11 cellular contexts compared by ENCODE assay signal in genomic region chr4:79913581-79913980, GRCh38.
DNase-seq lines count a peak whose midpoint lies in the region; ATAC-seq, FAIRE-seq and TF ChIP-seq lines count a peak whose summit lies in the region.
"Had no signal": no experiment of that assay in that cellular context is flagged by ENCODE, and none has a peak within 500 bp of the region (broad histone marks: within the 10 kb centered on the region; RNA-seq: fewer than 3 reads in every experiment).

No MANE protein-coding gene starts in this region.

- no peaks in the 10 kb centered on the region for H3K9me3 Mint-ChIP-seq in activated CD8-positive, alpha-beta T cell treated with anti-CD3 and anti-CD28 coated beads, Interleukin-2, amount 10 ng/mL, durations not matched to agents 7 days and 5 days (ENCODE audit: insufficient read depth)
- H3K9me3 Mint-ChIP-seq: memory B cell had no signal

- no peaks in the 10 kb centered on the region for H3K27me3 Mint-ChIP-seq in activated CD8-positive, alpha-beta T cell treated with anti-CD3 and anti-CD28 coated beads, Interleukin-2, amount 10 ng/mL, durations not matched to agents 7 days and 5 days (ENCODE audit: low read depth)
- H3K27me3 Mint-ChIP-seq: memory B cell had no signal

- H3K4me3 Mint-ChIP-seq in activated CD8-positive, alpha-beta T cell treated with anti-CD3 and anti-CD28 coated beads, Interleukin-2, amount 10 ng/mL, durations not matched to agents 7 days and 5 days = no peak overlapping the region
- H3K4me3 Mint-ChIP-seq: memory B cell had no signal

- no peak overlapping the region for H3K27ac Mint-ChIP-seq in activated CD8-positive, alpha-beta T cell treated with anti-CD3 and anti-CD28 coated beads, Interleukin-2, amount 10 ng/mL, durations not matched to agents 7 days and 5 days
- H3K27ac Mint-ChIP-seq: memory B cell had no signal

- peak; percentile 47 for ATAC-seq in activated CD8-positive, alpha-beta T cell treated with anti-CD3 and anti-CD28 coated beads, Interleukin-2, amount 10 ng/mL, durations not matched to agents 7 days and 5 days

- no peak for FAIRE-seq in D721Med (lab: Jason Lieb, UNC)
- FAIRE-seq: GM18507 had no signal

- peaks cover 13% of the 10 kb centered on the region for H3K4me1 Mint-ChIP-seq in activated CD8-positive, alpha-beta T cell treated with anti-CD3 and anti-CD28 coated beads, Interleukin-2, amount 10 ng/mL, durations not matched to agents 7 days and 5 days (ENCODE audit: low read depth)
- H3K4me1 Mint-ChIP-seq: memory B cell had no signal

- CTCF ChIA-PET in activated CD8-positive, alpha-beta T cell treated with anti-CD3 and anti-CD28 coated beads, Interleukin-2, amount 10 ng/mL, durations not matched to agents 7 days and 5 days (lab: Charles Lee) = no interaction called here

- TF ChIP-seq POLR2A in erythroblast (IDR thresholded peaks at IDR 0.05; ENCODE audit: low read length) = no peak

- no peak for TF ChIP-seq CTCF in D721Med (IDR thresholded peaks at IDR 0.05; ENCODE audit: insufficient read depth, missing control alignments)

- POLR2A ChIA-PET in activated CD8-positive, alpha-beta T cell treated with anti-CD3 and anti-CD28 coated beads, Interleukin-2, amount 10 ng/mL, durations not matched to agents 7 days and 5 days (lab: Charles Lee) = no interaction called here

- H3K36me3 Mint-ChIP-seq in activated CD8-positive, alpha-beta T cell treated with anti-CD3 and anti-CD28 coated beads, Interleukin-2, amount 10 ng/mL, durations not matched to agents 7 days and 5 days (ENCODE audit: low read depth) = no peaks in the 10 kb centered on the region

- DNase-seq in AML-193 (lab: John Stamatoyannopoulos, UW) (peak; percentile 6 to 21), HK-2 (ENCODE audit: unreplicated experiment) (peak; percentile 6), kidney glomerular epithelial cell (lab: John Stamatoyannopoulos, UW) (peak; percentile 10), T1000 (lab: John Stamatoyannopoulos, UW) (no peak), erythroblast (lab: John Stamatoyannopoulos, UW) (no peak), NCI-H345 treated with DMSO at 0.1 percent for 48 hours (lab: John Stamatoyannopoulos, UW; ENCODE audit: unreplicated experiment) (no peak), D721Med (ENCODE audit: insufficient read length, low spot score) (no peak)
- no peak for DNase-seq in activated CD8-positive, alpha-beta T cell treated with anti-CD3 and anti-CD28 coated beads, Interleukin-2, amount 10 ng/mL, durations not matched to agents 7 days and 5 days
- DNase-seq: head of caudate nucleus had no signal

Comparison
In these comparisons a context has a peak if more than half of its experiments do, and no peak if none do; other contexts are left out.
1. DNase-seq: peak in AML-193 (2 of 2), HK-2 (single experiment) and kidney glomerular epithelial cell (single experiment); none in activated CD8-positive, alpha-beta T cell treated with anti-CD3 and anti-CD28 coated beads, Interleukin-2, amount 10 ng/mL, durations not matched to agents 7 days and 5 days (single experiment), T1000 (single experiment), erythroblast (0 of 2), NCI-H345 treated with DMSO at 0.1 percent for 48 hours (single experiment) and D721Med (single experiment).